1 cellular context compared by ENCODE assay signal in the genomic region with DNA sequence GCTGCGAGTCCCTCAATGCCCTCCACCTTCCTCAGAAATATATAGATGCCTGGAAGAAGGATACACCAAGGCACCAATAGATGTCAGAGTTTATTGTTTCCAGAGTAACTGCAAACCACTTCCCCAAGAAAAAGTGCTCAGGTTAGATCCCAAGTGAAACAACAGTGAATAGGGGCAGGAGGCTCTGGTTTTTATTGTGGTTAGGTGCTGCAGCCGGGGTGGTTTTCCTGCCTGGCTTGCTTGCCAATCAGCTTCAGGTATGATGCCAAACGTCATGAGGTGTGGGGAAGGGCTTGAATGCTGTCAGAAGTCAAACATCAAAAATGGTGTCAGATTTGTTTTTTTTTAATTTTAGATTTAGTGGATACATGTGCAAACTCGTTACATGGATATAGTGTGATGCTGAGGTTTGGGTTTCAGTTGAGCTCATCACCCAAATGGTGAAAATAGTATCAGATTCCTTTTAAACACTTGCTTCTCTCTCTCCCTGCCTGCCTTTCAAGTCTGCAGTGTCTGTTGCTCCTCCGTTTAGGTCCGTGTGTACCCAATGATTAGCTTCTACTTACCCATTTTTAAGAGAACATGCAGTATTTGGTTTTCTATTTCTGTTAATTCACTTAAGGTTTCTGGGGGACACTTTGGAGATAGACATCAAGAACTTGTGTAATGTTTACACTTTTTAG.
TF ChIP-seq lines count a peak whose summit lies in the region.

No MANE protein-coding gene starts in this region.

TF ChIP-seq in GM23338, 12 proteins besides CTCF, POLR2A, EP300 and RAD21 (continued from another document):
- TF ChIP-seq, protein P1, sequence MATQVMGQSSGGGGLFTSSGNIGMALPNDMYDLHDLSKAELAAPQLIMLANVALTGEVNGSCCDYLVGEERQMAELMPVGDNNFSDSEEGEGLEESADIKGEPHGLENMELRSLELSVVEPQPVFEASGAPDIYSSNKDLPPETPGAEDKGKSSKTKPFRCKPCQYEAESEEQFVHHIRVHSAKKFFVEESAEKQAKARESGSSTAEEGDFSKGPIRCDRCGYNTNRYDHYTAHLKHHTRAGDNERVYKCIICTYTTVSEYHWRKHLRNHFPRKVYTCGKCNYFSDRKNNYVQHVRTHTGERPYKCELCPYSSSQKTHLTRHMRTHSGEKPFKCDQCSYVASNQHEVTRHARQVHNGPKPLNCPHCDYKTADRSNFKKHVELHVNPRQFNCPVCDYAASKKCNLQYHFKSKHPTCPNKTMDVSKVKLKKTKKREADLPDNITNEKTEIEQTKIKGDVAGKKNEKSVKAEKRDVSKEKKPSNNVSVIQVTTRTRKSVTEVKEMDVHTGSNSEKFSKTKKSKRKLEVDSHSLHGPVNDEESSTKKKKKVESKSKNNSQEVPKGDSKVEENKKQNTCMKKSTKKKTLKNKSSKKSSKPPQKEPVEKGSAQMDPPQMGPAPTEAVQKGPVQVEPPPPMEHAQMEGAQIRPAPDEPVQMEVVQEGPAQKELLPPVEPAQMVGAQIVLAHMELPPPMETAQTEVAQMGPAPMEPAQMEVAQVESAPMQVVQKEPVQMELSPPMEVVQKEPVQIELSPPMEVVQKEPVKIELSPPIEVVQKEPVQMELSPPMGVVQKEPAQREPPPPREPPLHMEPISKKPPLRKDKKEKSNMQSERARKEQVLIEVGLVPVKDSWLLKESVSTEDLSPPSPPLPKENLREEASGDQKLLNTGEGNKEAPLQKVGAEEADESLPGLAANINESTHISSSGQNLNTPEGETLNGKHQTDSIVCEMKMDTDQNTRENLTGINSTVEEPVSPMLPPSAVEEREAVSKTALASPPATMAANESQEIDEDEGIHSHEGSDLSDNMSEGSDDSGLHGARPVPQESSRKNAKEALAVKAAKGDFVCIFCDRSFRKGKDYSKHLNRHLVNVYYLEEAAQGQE (IDR thresholded peaks at IDR 0.05; ENCODE audit: unreplicated experiment) = no peak
